1 cellular context compared by ENCODE assay signal in genomic region chr16:24681793-24682192, GRCh38.
TF ChIP-seq lines count a peak whose summit lies in the region.

No MANE protein-coding gene starts in this region.

TF ChIP-seq in IMR-90, 13 proteins besides CTCF, POLR2A, EP300 and RAD21:
- TF ChIP-seq MAFK (IDR thresholded peaks at IDR 0.05; ENCODE audit: low read depth, low read length): peak; percentile 56; the same call in 1 of the 2 replicates
- no peak for TF ChIP-seq SMC3 (IDR thresholded peaks at IDR 0.05; ENCODE audit: low read depth, low read length)
- no peak for TF ChIP-seq RFX5 (IDR thresholded peaks at IDR 0.05; ENCODE audit: low read depth, low read length)
- TF ChIP-seq FOS (IDR thresholded peaks at IDR 0.05; ENCODE audit: low read depth, low read length): no peak
- TF ChIP-seq NFE2L2 (IDR thresholded peaks at IDR 0.05; ENCODE audit: low read depth, low read length): peak; percentile 71; the same call in 1 of the 2 replicates
- peak; percentile 89 for TF ChIP-seq CEBPB (IDR thresholded peaks at IDR 0.05; ENCODE audit: low read depth, low read length)
- no peak for TF ChIP-seq MAZ (IDR thresholded peaks at IDR 0.05; ENCODE audit: borderline replicate concordance, low read depth, low read length)
